Comparison of ENCODE assay signal across 24 cellular contexts in genomic region chr15:40229316-40229715, GRCh38. TPM values are rescaled to one million over a fixed set of nuclear protein-coding genes. Genes with fewer than 3 reads are reported as not detected.
DNase-seq lines count a peak whose midpoint lies in the region; ATAC-seq and TF ChIP-seq lines count a peak whose summit lies in the region.
"Had no signal": no experiment of that assay in that cellular context is flagged by ENCODE, and none has a peak within 500 bp of the region (broad histone marks: within the 10 kb centered on the region; RNA-seq: fewer than 3 reads in every experiment).

No MANE protein-coding gene starts in this region.

- no peak overlapping the region for H2AK5ac ChIP-seq in trophoblast cell (ENCODE audit: low read length)

- H3K23ac ChIP-seq in trophoblast cell (ENCODE audit: low read length), result no peak overlapping the region

- H3K27me3 ChIP-seq in GM23338 (ENCODE audit: insufficient read depth) (no peaks in the 10 kb centered on the region), colonic mucosa (no peaks in the 10 kb centered on the region), trophoblast cell (ENCODE audit: insufficient read depth, low read length) (no peaks in the 10 kb centered on the region), aorta (ENCODE audit: control insufficient read depth in 1 of 2, insufficient read depth in 2 of 2, low read length in 1 of 2) (no peaks in the 10 kb centered on the region)
- H3K27me3 ChIP-seq: BE2C, BLaER1 had no signal

- no peaks in the 10 kb centered on the region for H3K4me1 ChIP-seq in GM23338 (ENCODE audit: insufficient read depth)
- H3K4me1 ChIP-seq in colonic mucosa, result no peaks in the 10 kb centered on the region
- peaks cover 0 to 5% of the 10 kb centered on the region in 2 experiments for H3K4me1 ChIP-seq in trophoblast cell (ENCODE audit: control insufficient read depth in 1 of 2, insufficient read depth in 2 of 2, low read length in 2 of 2)
- H3K4me1 ChIP-seq in aorta (ENCODE audit: control insufficient read depth in 1 of 2, insufficient read depth in 2 of 2, low read length in 2 of 2), result no peaks in the 10 kb centered on the region
- H3K4me1 ChIP-seq: BE2C had no signal

- H3K9me3 Mint-ChIP-seq in GM23338, result no peaks in the 10 kb centered on the region
- H3K9me3 Mint-ChIP-seq: CD14-positive monocyte; CD4-positive, alpha-beta memory T cell; CD4-positive, CD25-positive, alpha-beta regulatory T cell; CD8-positive, alpha-beta memory T cell had no signal

- no peak overlapping the region for H4K12ac ChIP-seq in trophoblast cell (ENCODE audit: low read depth, low read length)

- H3K79me2 ChIP-seq in GM23338 (replicated peaks; ENCODE audit: insufficient read depth), result 0 out of 2 replicates have a peak, but pooled peaks cover 3% of the 10 kb centered on the region
- H3K79me2 ChIP-seq in trophoblast cell (ENCODE audit: control insufficient read depth, insufficient read depth, low read length, poor library complexity), result no peaks in the 10 kb centered on the region

- H3K27ac ChIP-seq in GM23338 (ENCODE audit: low read depth), result 0 out of 2 replicates have a peak overlapping the region, but pooled peaks have one; percentile 67
- H3K27ac ChIP-seq in colonic mucosa, result no peak overlapping the region
- no peak overlapping the region for H3K27ac ChIP-seq in trophoblast cell (ENCODE audit: low read depth, low read length)
- no peak overlapping the region for H3K27ac ChIP-seq in aorta (ENCODE audit: low read depth in 1 of 2, low read length in 2 of 2)
- H3K27ac ChIP-seq: BLaER1 had no signal

- no peak overlapping the region for H3K4me2 ChIP-seq in GM23338
- no peak overlapping the region for H3K4me2 ChIP-seq in trophoblast cell (ENCODE audit: low read length)
- H3K4me2 ChIP-seq: BLaER1 had no signal

- no peak overlapping the region for H3K4me3 Mint-ChIP-seq in GM23338
- H3K4me3 Mint-ChIP-seq: CD14-positive monocyte; CD4-positive, alpha-beta memory T cell; CD8-positive, alpha-beta memory T cell had no signal

- no CpG with 5 or more reads among the region's 5 CpGs for WGBS in trophoblast cell (ENCODE audit: extremely low coverage, insufficient coverage, insufficient read length)
- 96 to 98% methylated on average over 5 of the region's 5 CpGs for WGBS in aorta, 2 donors

- H3K9ac ChIP-seq in colonic mucosa (ENCODE audit: low read depth in 2 of 2, low read length in 2 of 2), result no peak overlapping the region
- no peak overlapping the region for H3K9ac ChIP-seq in trophoblast cell (ENCODE audit: low read length)
- H3K9ac ChIP-seq: BLaER1 had no signal

- no peak overlapping the region for H2BK5ac ChIP-seq in trophoblast cell (ENCODE audit: low read depth, low read length, poor library complexity)

- no peak overlapping the region for H3K4ac ChIP-seq in trophoblast cell (ENCODE audit: low read depth, low read length)

- DNase-seq in GM23338 (ENCODE audit: low spot score), result no peak
- DNase-seq in colonic mucosa, result peak; percentile 3
- peak; percentile 88 to 94 for DNase-seq in trophoblast cell
- no peak for DNase-seq in aorta
- DNase-seq in OCI-M1 (lab: John Stamatoyannopoulos, UW), result no peak
- DNase-seq in inferior parietal cortex (ENCODE audit: extremely low spot score), result no peak
- DNase-seq: 8988T; BE2C; C1 segment of cervical spinal cord; CD4-positive, alpha-beta memory T cell; CD4-positive, CD25-positive, alpha-beta regulatory T cell; CD8-positive, alpha-beta memory T cell; COR-L47; DMS 273 treated with DMSO at 0.1 percent for 48 hours; DMS153; DMS53; DMS79; DND-41; EL; GDM1 had no signal

- H3K36me3 ChIP-seq in GM23338 (ENCODE audit: insufficient read depth) (peaks cover 9% of the 10 kb centered on the region), colonic mucosa (no peaks in the 10 kb centered on the region), trophoblast cell (ENCODE audit: control insufficient read depth in 1 of 2, insufficient read depth in 2 of 2, low read length in 2 of 2) (peaks cover 2 to 3% of the 10 kb centered on the region in 2 experiments), aorta (ENCODE audit: control insufficient read depth in 1 of 2, insufficient read depth in 2 of 2, low read length in 1 of 2) (no peaks in the 10 kb centered on the region)

- no peak overlapping the region for H4K8ac ChIP-seq in trophoblast cell (ENCODE audit: low read depth, low read length)

- no peak overlapping the region for H3K4me3 ChIP-seq in GM23338
- no peak overlapping the region for H3K4me3 ChIP-seq in colonic mucosa
- H3K4me3 ChIP-seq in trophoblast cell (ENCODE audit: low read depth, low read length), result no peak overlapping the region
- no peak overlapping the region for H3K4me3 ChIP-seq in aorta (ENCODE audit: low read length in 2 of 2)
- H3K4me3 ChIP-seq: BLaER1, GM12878 had no signal

- no peak overlapping the region for H3K14ac ChIP-seq in trophoblast cell (ENCODE audit: low read length)

- no peak overlapping the region for H3K27ac Mint-ChIP-seq in GM23338
- H3K27ac Mint-ChIP-seq: CD14-positive monocyte had no signal

- no peaks in the 10 kb centered on the region for H3K79me1 ChIP-seq in trophoblast cell (ENCODE audit: low read length)

- H3K9me3 ChIP-seq in colonic mucosa (no peaks in the 10 kb centered on the region), trophoblast cell (ENCODE audit: insufficient read depth, low read depth, low read length) (no peaks in the 10 kb centered on the region), aorta (ENCODE audit: control insufficient read depth, low read length) (no peaks in the 10 kb centered on the region)
- H3K9me3 ChIP-seq: BE2C, BLaER1 had no signal

- H3K27me3 Mint-ChIP-seq in GM23338 (ENCODE audit: insufficient read depth, low read depth, poor library complexity), result peaks cover 3% of the 10 kb centered on the region
- H3K27me3 Mint-ChIP-seq: CD4-positive, alpha-beta memory T cell; CD4-positive, CD25-positive, alpha-beta regulatory T cell; CD8-positive, alpha-beta memory T cell had no signal

- no peak overlapping the region for H2BK12ac ChIP-seq in trophoblast cell (ENCODE audit: low read length)

- H2AFZ ChIP-seq in GM23338 (no peak overlapping the region), trophoblast cell (ENCODE audit: insufficient read depth, low read length, poor library complexity) (no peak overlapping the region)

- no peak overlapping the region for H3K18ac ChIP-seq in trophoblast cell (ENCODE audit: low read length)

- H3K9me2 ChIP-seq in GM23338 (ENCODE audit: insufficient read depth), result no peaks in the 10 kb centered on the region

- H4K91ac ChIP-seq in trophoblast cell (ENCODE audit: low read depth, low read length), result no peak overlapping the region

- TF ChIP-seq CTCF in GM23338 (conservative IDR thresholded peaks at IDR 0.05; ENCODE audit: low read depth in 2 of 2) (no peak), colonic mucosa (IDR thresholded peaks at IDR 0.05) (no peak)

- H3K4me1 Mint-ChIP-seq in GM23338, result peaks cover 2% of the 10 kb centered on the region; the same call in 2 of the 3 replicates
- H3K4me1 Mint-ChIP-seq: CD4-positive, alpha-beta memory T cell had no signal

- H4K20me1 ChIP-seq in GM23338 (replicated peaks; ENCODE audit: insufficient read depth), result no peaks in the 10 kb centered on the region; the same call in 1 of the 2 replicates
- H4K20me1 ChIP-seq: BLaER1 had no signal

- intact Hi-C loops in colonic mucosa (cut with DNase I), result no loop called here
- intact Hi-C loops in aorta (cut with DNase I), result no loop called here

- H2BK120ac ChIP-seq in trophoblast cell (ENCODE audit: insufficient read depth, low read length, poor library complexity), result no peak overlapping the region

- no peak for ATAC-seq in GM23338
- ATAC-seq in aorta (ENCODE audit: low FRiP score), result no peak
- ATAC-seq: GM12878 had no signal

- H3F3A ChIP-seq in GM23338 (replicated peaks; ENCODE audit: low read depth), result peaks cover 21% of the 10 kb centered on the region; the same call in 1 of the 2 replicates

- H3K36me3 Mint-ChIP-seq in GM23338 (ENCODE audit: low read depth), result peaks cover 23% of the 10 kb centered on the region
- H3K36me3 Mint-ChIP-seq: CD4-positive, alpha-beta memory T cell; CD4-positive, CD25-positive, alpha-beta regulatory T cell; CD8-positive, alpha-beta memory T cell had no signal

TF ChIP-seq in GM23338, 12 proteins besides CTCF, POLR2A, EP300 and RAD21 (continues in another document):
- TF ChIP-seq REST (IDR thresholded peaks at IDR 0.05; ENCODE audit: unreplicated experiment) (no peak), CREB1 (CRISPR knock-in tag; IDR thresholded peaks at IDR 0.05; ENCODE audit: low read depth) (no peak), JUNB (IDR thresholded peaks at IDR 0.05; ENCODE audit: unreplicated experiment) (no peak), POLR2AphosphoS5 (IDR thresholded peaks at IDR 0.05; ENCODE audit: low read depth) (no peak)

RNA-seq across cellular contexts. Expression of gene PAK6, which starts 9.5 kb away (rescaled TPM):
- total RNA-seq in GM23338 (2014; rRNA removed; shearing (Covaris generic)), result 6.6 and 20.0 TPM in 2 replicates
- 2.4 and 2.9 TPM in 2 replicates for polyA plus RNA-seq in GM23338 (2016; fragmentation: Nextera tagmentation; extraction: Ambion mirVana)
- 10 to 100 TPM in 1 of 2 donors, 1 to 10 TPM in 1; 4.9 to 10.4 TPM for total RNA-seq in colonic mucosa
- 8.4 and 8.5 TPM in 2 replicates for polyA plus RNA-seq in trophoblast cell (2013)
- under 1 TPM; 0.81 to 0.91 TPM for total RNA-seq in aorta
- not detected for polyA plus RNA-seq in aorta
- total RNA-seq: CD4-positive, CD25-positive, alpha-beta regulatory T cell had no signal
- polyA plus RNA-seq: AG04450; CD14-positive monocyte; CD4-positive, CD25-positive, alpha-beta regulatory T cell had no signal

RNA-seq across cellular contexts. Expression of gene ANKRD63, which starts 53.5 kb away (rescaled TPM):
- total RNA-seq in GM23338 (2014; rRNA removed; shearing (Covaris generic)), result 0.59 and 0.74 TPM in 2 replicates
- polyA plus RNA-seq in GM23338 (2016; fragmentation: Nextera tagmentation; extraction: Ambion mirVana), result not detected in 2 replicates
- not detected for total RNA-seq in colonic mucosa
- polyA plus RNA-seq in trophoblast cell (2013), result 0.15 and 0.21 TPM in 2 replicates
- total RNA-seq in aorta, result not detected
- polyA plus RNA-seq in aorta, result not detected
- total RNA-seq: CD4-positive, alpha-beta memory T cell; CD8-positive, alpha-beta memory T cell; GM12878 had no signal
- polyA plus RNA-seq: AG04450; CD14-positive monocyte; CD4-positive, alpha-beta memory T cell; CD4-positive, CD25-positive, alpha-beta regulatory T cell; CD8-positive, alpha-beta memory T cell; GM12878 had no signal

Comparison
In these comparisons a context has a peak if more than half of its experiments do, and no peak if none do; other contexts are left out.
1. DNase-seq: peak in colonic mucosa (single experiment) and trophoblast cell (2 of 2); none in GM23338 (single experiment), aorta (0 of 2), OCI-M1 (single experiment) and inferior parietal cortex (single experiment).